ENCODE assay signal across 1 cellular context in the genomic region with DNA sequence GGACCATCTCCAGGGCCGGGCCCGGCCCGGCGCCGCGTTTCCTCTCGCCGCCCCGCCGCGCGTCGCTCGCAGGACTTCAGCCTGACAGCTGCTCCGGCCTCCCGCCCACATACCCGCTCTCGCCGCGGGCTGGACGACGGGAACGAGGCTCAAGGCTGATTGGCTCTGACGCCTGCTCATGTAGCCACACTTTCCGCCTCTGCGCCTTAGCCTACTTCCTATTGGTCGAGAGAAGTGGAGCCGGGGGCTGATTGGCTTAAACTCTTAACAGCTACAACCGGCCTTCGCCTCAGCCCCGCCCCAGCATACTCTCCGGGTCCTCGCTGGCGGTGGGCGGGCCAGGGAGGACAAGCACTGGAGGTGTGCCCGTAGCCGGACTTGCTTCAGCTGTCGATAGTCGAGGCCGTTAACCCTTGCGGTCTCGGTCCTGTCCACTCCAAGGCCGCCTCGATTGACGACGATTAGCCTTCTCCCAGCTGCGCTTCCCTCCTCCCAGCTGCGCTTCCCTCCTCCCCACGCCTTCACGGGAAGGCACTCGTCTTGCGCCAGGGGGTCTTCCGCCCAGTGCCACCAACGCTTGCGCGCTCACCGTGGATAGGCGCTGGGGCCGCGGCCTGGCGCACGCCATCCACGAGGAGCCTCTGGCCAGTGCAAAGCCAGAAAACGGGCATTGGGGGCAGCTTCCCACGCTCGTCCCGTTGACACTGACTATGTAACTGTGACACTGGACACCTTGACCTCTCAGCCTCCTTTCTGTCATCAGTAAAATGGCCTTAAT.
TF ChIP-seq lines count a peak whose summit lies in the region.

A gene (minus strand): TSS at position 86 of the 778 bp plus-strand sequence. CDS start 79 bp downstream, at position 7.

TF ChIP-seq in K562, 482 proteins besides CTCF, POLR2A, EP300 and RAD21 (continued from another document and continues in another):
- TF ChIP-seq, protein P1, sequence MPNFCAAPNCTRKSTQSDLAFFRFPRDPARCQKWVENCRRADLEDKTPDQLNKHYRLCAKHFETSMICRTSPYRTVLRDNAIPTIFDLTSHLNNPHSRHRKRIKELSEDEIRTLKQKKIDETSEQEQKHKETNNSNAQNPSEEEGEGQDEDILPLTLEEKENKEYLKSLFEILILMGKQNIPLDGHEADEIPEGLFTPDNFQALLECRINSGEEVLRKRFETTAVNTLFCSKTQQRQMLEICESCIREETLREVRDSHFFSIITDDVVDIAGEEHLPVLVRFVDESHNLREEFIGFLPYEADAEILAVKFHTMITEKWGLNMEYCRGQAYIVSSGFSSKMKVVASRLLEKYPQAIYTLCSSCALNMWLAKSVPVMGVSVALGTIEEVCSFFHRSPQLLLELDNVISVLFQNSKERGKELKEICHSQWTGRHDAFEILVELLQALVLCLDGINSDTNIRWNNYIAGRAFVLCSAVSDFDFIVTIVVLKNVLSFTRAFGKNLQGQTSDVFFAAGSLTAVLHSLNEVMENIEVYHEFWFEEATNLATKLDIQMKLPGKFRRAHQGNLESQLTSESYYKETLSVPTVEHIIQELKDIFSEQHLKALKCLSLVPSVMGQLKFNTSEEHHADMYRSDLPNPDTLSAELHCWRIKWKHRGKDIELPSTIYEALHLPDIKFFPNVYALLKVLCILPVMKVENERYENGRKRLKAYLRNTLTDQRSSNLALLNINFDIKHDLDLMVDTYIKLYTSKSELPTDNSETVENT (CRISPR knock-in tag; IDR thresholded peaks at IDR 0.05), result peak; percentile 78; the same call in 1 of the 2 replicates
- TF ChIP-seq ZNF384 (IDR thresholded peaks at IDR 0.05; ENCODE audit: low read depth, low read length), result no peak
- peak in 1 of 2 experiments; percentile 85; a peak in 2 of 4 replicates for TF ChIP-seq HDAC1 (IDR thresholded peaks at IDR 0.05)
- 0 out of 2 replicates have a peak, but pooled peaks have one; percentile 3 for TF ChIP-seq CBFA2T3 (IDR thresholded peaks at IDR 0.05)
- no peak for TF ChIP-seq POLR2H (tag; IDR thresholded peaks at IDR 0.05; ENCODE audit: low read depth)
- TF ChIP-seq SMC3 (conservative IDR thresholded peaks at IDR 0.05; ENCODE audit: insufficient read depth, low read depth, low read length), result no peak
- TF ChIP-seq, protein P2, sequence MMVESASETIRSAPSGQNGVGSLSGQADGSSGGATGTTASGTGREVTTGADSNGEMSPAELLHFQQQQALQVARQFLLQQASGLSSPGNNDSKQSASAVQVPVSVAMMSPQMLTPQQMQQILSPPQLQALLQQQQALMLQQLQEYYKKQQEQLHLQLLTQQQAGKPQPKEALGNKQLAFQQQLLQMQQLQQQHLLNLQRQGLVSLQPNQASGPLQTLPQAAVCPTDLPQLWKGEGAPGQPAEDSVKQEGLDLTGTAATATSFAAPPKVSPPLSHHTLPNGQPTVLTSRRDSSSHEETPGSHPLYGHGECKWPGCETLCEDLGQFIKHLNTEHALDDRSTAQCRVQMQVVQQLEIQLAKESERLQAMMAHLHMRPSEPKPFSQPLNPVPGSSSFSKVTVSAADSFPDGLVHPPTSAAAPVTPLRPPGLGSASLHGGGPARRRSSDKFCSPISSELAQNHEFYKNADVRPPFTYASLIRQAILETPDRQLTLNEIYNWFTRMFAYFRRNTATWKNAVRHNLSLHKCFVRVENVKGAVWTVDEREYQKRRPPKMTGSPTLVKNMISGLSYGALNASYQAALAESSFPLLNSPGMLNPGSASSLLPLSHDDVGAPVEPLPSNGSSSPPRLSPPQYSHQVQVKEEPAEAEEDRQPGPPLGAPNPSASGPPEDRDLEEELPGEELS (CRISPR knock-in tag; IDR thresholded peaks at IDR 0.05; ENCODE audit: borderline replicate concordance), result no peak
- TF ChIP-seq ZNF707 (CRISPR knock-in tag; conservative IDR thresholded peaks at IDR 0.05), result no peak
- TF ChIP-seq MAZ (CRISPR knock-in tag; conservative IDR thresholded peaks at IDR 0.05 in 1 of 2, IDR thresholded peaks at IDR 0.05 in 1 of 2), result peak; percentile 27 to 58; a peak in 2 of 4 replicates
- 0 out of 2 replicates have a peak, but pooled peaks have one; percentile 42 for TF ChIP-seq ZFPM2 (CRISPR knock-in tag; IDR thresholded peaks at IDR 0.05)
- peak; percentile 99 for TF ChIP-seq MBD2 (IDR thresholded peaks at IDR 0.05; ENCODE audit: borderline replicate concordance, low read depth)
- TF ChIP-seq, protein P3, sequence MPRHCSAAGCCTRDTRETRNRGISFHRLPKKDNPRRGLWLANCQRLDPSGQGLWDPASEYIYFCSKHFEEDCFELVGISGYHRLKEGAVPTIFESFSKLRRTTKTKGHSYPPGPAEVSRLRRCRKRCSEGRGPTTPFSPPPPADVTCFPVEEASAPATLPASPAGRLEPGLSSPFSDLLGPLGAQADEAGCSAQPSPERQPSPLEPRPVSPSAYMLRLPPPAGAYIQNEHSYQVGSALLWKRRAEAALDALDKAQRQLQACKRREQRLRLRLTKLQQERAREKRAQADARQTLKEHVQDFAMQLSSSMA (CRISPR knock-in tag; IDR thresholded peaks at IDR 0.05), result 0 out of 2 replicates have a peak, but pooled peaks have one; percentile 13
- TF ChIP-seq, protein P4, sequence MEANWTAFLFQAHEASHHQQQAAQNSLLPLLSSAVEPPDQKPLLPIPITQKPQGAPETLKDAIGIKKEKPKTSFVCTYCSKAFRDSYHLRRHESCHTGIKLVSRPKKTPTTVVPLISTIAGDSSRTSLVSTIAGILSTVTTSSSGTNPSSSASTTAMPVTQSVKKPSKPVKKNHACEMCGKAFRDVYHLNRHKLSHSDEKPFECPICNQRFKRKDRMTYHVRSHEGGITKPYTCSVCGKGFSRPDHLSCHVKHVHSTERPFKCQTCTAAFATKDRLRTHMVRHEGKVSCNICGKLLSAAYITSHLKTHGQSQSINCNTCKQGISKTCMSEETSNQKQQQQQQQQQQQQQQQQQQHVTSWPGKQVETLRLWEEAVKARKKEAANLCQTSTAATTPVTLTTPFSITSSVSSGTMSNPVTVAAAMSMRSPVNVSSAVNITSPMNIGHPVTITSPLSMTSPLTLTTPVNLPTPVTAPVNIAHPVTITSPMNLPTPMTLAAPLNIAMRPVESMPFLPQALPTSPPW (CRISPR knock-in tag; IDR thresholded peaks at IDR 0.05), result no peak; the same call in 1 of the 2 replicates
- no peak for TF ChIP-seq ELF4 (CRISPR knock-in tag; IDR thresholded peaks at IDR 0.05)
- TF ChIP-seq ZNF644 (tag; IDR thresholded peaks at IDR 0.05; ENCODE audit: low read depth), result no peak
- TF ChIP-seq ILK (tag; IDR thresholded peaks at IDR 0.05; ENCODE audit: borderline replicate concordance, low read depth), result no peak
- TF ChIP-seq FOXA1 (IDR thresholded peaks at IDR 0.05; ENCODE audit: borderline replicate concordance), result no peak
- TF ChIP-seq HDAC8 (tag; IDR thresholded peaks at IDR 0.05), result 0 out of 2 replicates have a peak, but pooled peaks have one; percentile 57
- TF ChIP-seq, protein P5, sequence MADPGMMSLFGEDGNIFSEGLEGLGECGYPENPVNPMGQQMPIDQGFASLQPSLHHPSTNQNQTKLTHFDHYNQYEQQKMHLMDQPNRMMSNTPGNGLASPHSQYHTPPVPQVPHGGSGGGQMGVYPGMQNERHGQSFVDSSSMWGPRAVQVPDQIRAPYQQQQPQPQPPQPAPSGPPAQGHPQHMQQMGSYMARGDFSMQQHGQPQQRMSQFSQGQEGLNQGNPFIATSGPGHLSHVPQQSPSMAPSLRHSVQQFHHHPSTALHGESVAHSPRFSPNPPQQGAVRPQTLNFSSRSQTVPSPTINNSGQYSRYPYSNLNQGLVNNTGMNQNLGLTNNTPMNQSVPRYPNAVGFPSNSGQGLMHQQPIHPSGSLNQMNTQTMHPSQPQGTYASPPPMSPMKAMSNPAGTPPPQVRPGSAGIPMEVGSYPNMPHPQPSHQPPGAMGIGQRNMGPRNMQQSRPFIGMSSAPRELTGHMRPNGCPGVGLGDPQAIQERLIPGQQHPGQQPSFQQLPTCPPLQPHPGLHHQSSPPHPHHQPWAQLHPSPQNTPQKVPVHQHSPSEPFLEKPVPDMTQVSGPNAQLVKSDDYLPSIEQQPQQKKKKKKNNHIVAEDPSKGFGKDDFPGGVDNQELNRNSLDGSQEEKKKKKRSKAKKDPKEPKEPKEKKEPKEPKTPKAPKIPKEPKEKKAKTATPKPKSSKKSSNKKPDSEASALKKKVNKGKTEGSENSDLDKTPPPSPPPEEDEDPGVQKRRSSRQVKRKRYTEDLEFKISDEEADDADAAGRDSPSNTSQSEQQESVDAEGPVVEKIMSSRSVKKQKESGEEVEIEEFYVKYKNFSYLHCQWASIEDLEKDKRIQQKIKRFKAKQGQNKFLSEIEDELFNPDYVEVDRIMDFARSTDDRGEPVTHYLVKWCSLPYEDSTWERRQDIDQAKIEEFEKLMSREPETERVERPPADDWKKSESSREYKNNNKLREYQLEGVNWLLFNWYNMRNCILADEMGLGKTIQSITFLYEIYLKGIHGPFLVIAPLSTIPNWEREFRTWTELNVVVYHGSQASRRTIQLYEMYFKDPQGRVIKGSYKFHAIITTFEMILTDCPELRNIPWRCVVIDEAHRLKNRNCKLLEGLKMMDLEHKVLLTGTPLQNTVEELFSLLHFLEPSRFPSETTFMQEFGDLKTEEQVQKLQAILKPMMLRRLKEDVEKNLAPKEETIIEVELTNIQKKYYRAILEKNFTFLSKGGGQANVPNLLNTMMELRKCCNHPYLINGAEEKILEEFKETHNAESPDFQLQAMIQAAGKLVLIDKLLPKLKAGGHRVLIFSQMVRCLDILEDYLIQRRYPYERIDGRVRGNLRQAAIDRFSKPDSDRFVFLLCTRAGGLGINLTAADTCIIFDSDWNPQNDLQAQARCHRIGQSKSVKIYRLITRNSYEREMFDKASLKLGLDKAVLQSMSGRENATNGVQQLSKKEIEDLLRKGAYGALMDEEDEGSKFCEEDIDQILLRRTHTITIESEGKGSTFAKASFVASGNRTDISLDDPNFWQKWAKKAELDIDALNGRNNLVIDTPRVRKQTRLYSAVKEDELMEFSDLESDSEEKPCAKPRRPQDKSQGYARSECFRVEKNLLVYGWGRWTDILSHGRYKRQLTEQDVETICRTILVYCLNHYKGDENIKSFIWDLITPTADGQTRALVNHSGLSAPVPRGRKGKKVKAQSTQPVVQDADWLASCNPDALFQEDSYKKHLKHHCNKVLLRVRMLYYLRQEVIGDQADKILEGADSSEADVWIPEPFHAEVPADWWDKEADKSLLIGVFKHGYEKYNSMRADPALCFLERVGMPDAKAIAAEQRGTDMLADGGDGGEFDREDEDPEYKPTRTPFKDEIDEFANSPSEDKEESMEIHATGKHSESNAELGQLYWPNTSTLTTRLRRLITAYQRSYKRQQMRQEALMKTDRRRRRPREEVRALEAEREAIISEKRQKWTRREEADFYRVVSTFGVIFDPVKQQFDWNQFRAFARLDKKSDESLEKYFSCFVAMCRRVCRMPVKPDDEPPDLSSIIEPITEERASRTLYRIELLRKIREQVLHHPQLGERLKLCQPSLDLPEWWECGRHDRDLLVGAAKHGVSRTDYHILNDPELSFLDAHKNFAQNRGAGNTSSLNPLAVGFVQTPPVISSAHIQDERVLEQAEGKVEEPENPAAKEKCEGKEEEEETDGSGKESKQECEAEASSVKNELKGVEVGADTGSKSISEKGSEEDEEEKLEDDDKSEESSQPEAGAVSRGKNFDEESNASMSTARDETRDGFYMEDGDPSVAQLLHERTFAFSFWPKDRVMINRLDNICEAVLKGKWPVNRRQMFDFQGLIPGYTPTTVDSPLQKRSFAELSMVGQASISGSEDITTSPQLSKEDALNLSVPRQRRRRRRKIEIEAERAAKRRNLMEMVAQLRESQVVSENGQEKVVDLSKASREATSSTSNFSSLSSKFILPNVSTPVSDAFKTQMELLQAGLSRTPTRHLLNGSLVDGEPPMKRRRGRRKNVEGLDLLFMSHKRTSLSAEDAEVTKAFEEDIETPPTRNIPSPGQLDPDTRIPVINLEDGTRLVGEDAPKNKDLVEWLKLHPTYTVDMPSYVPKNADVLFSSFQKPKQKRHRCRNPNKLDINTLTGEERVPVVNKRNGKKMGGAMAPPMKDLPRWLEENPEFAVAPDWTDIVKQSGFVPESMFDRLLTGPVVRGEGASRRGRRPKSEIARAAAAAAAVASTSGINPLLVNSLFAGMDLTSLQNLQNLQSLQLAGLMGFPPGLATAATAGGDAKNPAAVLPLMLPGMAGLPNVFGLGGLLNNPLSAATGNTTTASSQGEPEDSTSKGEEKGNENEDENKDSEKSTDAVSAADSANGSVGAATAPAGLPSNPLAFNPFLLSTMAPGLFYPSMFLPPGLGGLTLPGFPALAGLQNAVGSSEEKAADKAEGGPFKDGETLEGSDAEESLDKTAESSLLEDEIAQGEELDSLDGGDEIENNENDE (IDR thresholded peaks at IDR 0.05; ENCODE audit: low read depth, low read length), result no peak
- 0 out of 2 replicates have a peak, but pooled peaks have one; percentile 15 for TF ChIP-seq SAFB (IDR thresholded peaks at IDR 0.05; ENCODE audit: borderline replicate concordance, low read depth, low read length)
- TF ChIP-seq, protein P6, sequence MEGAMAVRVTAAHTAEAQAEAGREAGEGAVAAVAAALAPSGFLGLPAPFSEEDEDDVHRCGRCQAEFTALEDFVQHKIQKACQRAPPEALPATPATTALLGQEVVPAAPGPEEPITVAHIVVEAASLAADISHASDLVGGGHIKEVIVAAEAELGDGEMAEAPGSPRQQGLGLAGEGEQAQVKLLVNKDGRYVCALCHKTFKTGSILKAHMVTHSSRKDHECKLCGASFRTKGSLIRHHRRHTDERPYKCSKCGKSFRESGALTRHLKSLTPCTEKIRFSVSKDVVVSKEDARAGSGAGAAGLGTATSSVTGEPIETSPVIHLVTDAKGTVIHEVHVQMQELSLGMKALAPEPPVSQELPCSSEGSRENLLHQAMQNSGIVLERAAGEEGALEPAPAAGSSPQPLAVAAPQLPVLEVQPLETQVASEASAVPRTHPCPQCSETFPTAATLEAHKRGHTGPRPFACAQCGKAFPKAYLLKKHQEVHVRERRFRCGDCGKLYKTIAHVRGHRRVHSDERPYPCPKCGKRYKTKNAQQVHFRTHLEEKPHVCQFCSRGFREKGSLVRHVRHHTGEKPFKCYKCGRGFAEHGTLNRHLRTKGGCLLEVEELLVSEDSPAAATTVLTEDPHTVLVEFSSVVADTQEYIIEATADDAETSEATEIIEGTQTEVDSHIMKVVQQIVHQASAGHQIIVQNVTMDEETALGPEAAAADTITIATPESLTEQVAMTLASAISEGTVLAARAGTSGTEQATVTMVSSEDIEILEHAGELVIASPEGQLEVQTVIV (CRISPR knock-in tag; IDR thresholded peaks at IDR 0.05; ENCODE audit: borderline replicate concordance), result no peak
- TF ChIP-seq, protein P7, sequence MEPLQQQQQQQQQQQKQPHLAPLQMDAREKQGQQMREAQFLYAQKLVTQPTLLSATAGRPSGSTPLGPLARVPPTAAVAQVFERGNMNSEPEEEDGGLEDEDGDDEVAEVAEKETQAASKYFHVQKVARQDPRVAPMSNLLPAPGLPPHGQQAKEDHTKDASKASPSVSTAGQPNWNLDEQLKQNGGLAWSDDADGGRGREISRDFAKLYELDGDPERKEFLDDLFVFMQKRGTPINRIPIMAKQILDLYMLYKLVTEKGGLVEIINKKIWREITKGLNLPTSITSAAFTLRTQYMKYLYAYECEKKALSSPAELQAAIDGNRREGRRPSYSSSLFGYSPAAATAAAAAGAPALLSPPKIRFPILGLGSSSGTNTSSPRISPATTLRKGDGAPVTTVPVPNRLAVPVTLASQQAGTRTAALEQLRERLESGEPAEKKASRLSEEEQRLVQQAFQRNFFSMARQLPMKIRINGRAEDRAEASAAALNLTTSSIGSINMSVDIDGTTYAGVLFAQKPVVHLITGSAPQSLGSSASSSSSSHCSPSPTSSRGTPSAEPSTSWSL (CRISPR knock-in tag; IDR thresholded peaks at IDR 0.05; ENCODE audit: borderline replicate concordance), result no peak
